8 cellular contexts compared by ENCODE assay signal in the genomic region with DNA sequence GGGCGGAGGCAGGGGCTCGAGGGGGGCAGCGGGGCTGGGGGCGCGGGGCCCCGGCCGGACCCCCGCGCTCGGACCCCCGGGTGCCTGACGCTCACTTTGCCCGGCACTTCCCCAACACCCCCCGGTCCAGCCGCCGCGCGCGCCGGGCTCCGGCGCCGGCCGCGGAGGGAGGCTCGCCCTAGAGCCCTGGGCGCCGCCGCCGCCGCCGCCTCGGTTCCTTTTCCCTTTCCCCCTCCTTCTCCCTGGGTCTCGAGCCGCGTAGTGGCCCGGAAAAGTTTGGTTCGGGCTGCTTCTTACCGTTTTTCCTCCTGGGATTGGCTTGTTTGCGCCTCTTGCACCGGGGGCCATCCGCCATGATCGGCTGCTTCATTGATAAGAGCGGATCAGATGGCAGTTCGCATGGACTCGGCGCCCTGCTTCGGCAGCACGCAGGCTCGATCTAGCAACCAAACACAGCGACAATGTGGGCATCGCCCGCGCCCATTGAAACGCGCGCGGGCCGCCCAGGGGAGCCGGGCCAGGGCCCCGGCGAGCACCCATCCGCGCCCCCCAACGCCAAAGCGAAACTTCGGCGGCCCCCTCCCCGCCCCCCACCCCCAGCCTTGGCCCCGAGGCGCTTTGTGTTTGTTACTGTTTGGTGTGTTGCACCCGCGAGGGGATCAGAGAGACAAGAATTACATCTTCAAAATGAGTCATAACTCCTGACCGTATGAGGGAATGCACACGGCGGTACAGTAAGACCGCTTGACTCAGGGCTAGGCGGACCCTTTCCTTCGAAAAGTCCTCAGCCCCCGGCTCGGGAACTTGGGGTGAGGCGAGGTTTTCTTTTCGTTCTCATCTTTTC. TPM values are rescaled to one million over a fixed set of nuclear protein-coding genes. Genes with fewer than 3 reads are reported as not detected.
DNase-seq lines count a peak whose midpoint lies in the region; ATAC-seq, FAIRE-seq and TF ChIP-seq lines count a peak whose summit lies in the region.

No MANE protein-coding gene starts in this region.

- intact Hi-C loops in ascending aorta (cut with DNase I), result loop anchor here (2.0 to 5.0 kb wide), 5 partner anchors 62 to 490 kb away; a partner anchor contains a TSS

- no peak overlapping the region for H3K27ac ChIP-seq in CD4-positive, CD25-positive, alpha-beta regulatory T cell (ENCODE audit: insufficient read depth, low read length, poor library complexity, severe bottlenecking)
- H3K27ac ChIP-seq in ascending aorta (peak overlapping the region; percentile 99 to 100), iPS DF 6.9 (ENCODE audit: low read length) (no peak overlapping the region)

- peaks cover 51% of the 10 kb centered on the region for H3K27me3 ChIP-seq in CD4-positive, CD25-positive, alpha-beta regulatory T cell (ENCODE audit: control insufficient read depth, insufficient read depth, low read length)
- no peaks in the 10 kb centered on the region for H3K27me3 ChIP-seq in ascending aorta
- peaks cover 76% of the 10 kb centered on the region for H3K27me3 ChIP-seq in iPS DF 6.9 (ENCODE audit: control insufficient read depth, insufficient read depth, low read length)

- H3K36me3 Mint-ChIP-seq in CD4-positive, CD25-positive, alpha-beta regulatory T cell, result no peaks in the 10 kb centered on the region

- peak overlapping the region; percentile 65 for H3K4me3 ChIP-seq in CD4-positive, CD25-positive, alpha-beta regulatory T cell (ENCODE audit: low read depth, low read length)
- peak overlapping the region; percentile 85 to 89 for H3K4me3 ChIP-seq in ascending aorta
- peak overlapping the region; percentile 63; the same call in 1 of the 2 replicates for H3K4me3 ChIP-seq in iPS DF 6.9 (ENCODE audit: low read length)
- H3K4me3 ChIP-seq in retinal pigment epithelial cell (ENCODE audit: low read length), result peak overlapping the region; percentile 86

- H3K36me3 ChIP-seq in CD4-positive, CD25-positive, alpha-beta regulatory T cell (ENCODE audit: control insufficient read depth, insufficient read depth, low read length), result no peaks in the 10 kb centered on the region
- H3K36me3 ChIP-seq in ascending aorta (no peaks in the 10 kb centered on the region), iPS DF 6.9 (ENCODE audit: control insufficient read depth, insufficient read depth, low read length) (no peaks in the 10 kb centered on the region)

- no peak for FAIRE-seq in RCC 7860 (lab: Jason Lieb, UNC)

- H3K27ac Mint-ChIP-seq in CD4-positive, CD25-positive, alpha-beta regulatory T cell, result peak overlapping the region in 2 of 3 donors; percentile 84 to 93

- H3K4me1 Mint-ChIP-seq in CD4-positive, CD25-positive, alpha-beta regulatory T cell, result peaks cover 4 to 14% (median 8%) of the 10 kb centered on the region in 4 donors

- peaks cover 37% of the 10 kb centered on the region for H3K4me1 ChIP-seq in CD4-positive, CD25-positive, alpha-beta regulatory T cell (ENCODE audit: control insufficient read depth, insufficient read depth, low read length, poor library complexity, severe bottlenecking)
- H3K4me1 ChIP-seq in ascending aorta, result peaks cover 0 to 5% of the 10 kb centered on the region in 2 donors
- H3K4me1 ChIP-seq in iPS DF 6.9 (ENCODE audit: control insufficient read depth, insufficient read depth, low read length), result peaks cover 7% of the 10 kb centered on the region; the same call in 1 of the 2 replicates

- peaks cover 0 to 1% (median 0%) of the 10 kb centered on the region in 7 donors for H3K9me3 Mint-ChIP-seq in CD4-positive, CD25-positive, alpha-beta regulatory T cell

- no CpG with 5 or more reads among the region's 83 CpGs for WGBS in iPS DF 6.9 (ENCODE audit: insufficient coverage, insufficient read length)

- H3K9me3 ChIP-seq in CD4-positive, CD25-positive, alpha-beta regulatory T cell (ENCODE audit: control insufficient read depth in 2 of 2, low read length in 2 of 2), result no peaks in the 10 kb centered on the region
- H3K9me3 ChIP-seq in ascending aorta, result no peaks in the 10 kb centered on the region
- no peaks in the 10 kb centered on the region for H3K9me3 ChIP-seq in iPS DF 6.9 (ENCODE audit: control insufficient read depth, insufficient read depth, low read length)

- TF ChIP-seq CTCF in ascending aorta (IDR thresholded peaks at IDR 0.05), result no peak
- TF ChIP-seq CTCF in retinal pigment epithelial cell (conservative IDR thresholded peaks at IDR 0.05; ENCODE audit: low read depth, low read length), result no peak

- peak in 2 of 3 donors; percentile 41 to 53 for DNase-seq in CD4-positive, CD25-positive, alpha-beta regulatory T cell
- DNase-seq in RCC 7860 (ENCODE audit: low spot score) (peak; percentile 93), ascending aorta (ENCODE audit: low spot score in 2 of 2) (peak in 1 of 2 donors; percentile 87), iPS DF 6.9 (ENCODE audit: low read depth, low spot score) (no peak), retinal pigment epithelial cell (ENCODE audit: low read depth) (peak; percentile 88), midbrain (lab: John Stamatoyannopoulos, UW) (no peak)

- peak; percentile 53 to 60 for ATAC-seq in CD4-positive, CD25-positive, alpha-beta regulatory T cell (ENCODE audit: low read depth in 2 of 2)
- ATAC-seq in GM19043 (IDR thresholded peaks at IDR 0.05; ENCODE audit: low read depth, unreplicated experiment) (peak; percentile 33), HG03175 (IDR thresholded peaks at IDR 0.05; ENCODE audit: unreplicated experiment) (peak; percentile 52)

- peaks cover 30% of the 10 kb centered on the region for H3K27me3 Mint-ChIP-seq in CD4-positive, CD25-positive, alpha-beta regulatory T cell

- peak overlapping the region in 2 of 4 donors; percentile 93 to 94 for H3K4me3 Mint-ChIP-seq in CD4-positive, CD25-positive, alpha-beta regulatory T cell

RNA-seq across cellular contexts. Expression of a gene that starts 2.7 kb away (rescaled TPM):
- 18.1 TPM for total RNA-seq in CD4-positive, CD25-positive, alpha-beta regulatory T cell
- under 1 TPM in 3 of 4 donors, not detected in 1; 0.23 to 0.44 (median 0.37) TPM for polyA plus RNA-seq in CD4-positive, CD25-positive, alpha-beta regulatory T cell
- total RNA-seq in ascending aorta, result 74.6 TPM

Comparison
In these comparisons a context has a peak if more than half of its experiments do, and no peak if none do; other contexts are left out.
1. DNase-seq: peak in CD4-positive, CD25-positive, alpha-beta regulatory T cell (2 of 3), RCC 7860 (single experiment) and retinal pigment epithelial cell (single experiment); none in iPS DF 6.9 (single experiment) and midbrain (single experiment).
2. H3K27ac ChIP-seq: peak in ascending aorta (2 of 2); none in CD4-positive, CD25-positive, alpha-beta regulatory T cell (single experiment) and iPS DF 6.9 (single experiment).
3. Peak in every context shown above with its lines, with median percentiles within 50 percentile points of each other: ATAC-seq and H3K4me3 ChIP-seq.